Comparison of ENCODE assay signal across 8 cellular contexts in the genomic region with DNA sequence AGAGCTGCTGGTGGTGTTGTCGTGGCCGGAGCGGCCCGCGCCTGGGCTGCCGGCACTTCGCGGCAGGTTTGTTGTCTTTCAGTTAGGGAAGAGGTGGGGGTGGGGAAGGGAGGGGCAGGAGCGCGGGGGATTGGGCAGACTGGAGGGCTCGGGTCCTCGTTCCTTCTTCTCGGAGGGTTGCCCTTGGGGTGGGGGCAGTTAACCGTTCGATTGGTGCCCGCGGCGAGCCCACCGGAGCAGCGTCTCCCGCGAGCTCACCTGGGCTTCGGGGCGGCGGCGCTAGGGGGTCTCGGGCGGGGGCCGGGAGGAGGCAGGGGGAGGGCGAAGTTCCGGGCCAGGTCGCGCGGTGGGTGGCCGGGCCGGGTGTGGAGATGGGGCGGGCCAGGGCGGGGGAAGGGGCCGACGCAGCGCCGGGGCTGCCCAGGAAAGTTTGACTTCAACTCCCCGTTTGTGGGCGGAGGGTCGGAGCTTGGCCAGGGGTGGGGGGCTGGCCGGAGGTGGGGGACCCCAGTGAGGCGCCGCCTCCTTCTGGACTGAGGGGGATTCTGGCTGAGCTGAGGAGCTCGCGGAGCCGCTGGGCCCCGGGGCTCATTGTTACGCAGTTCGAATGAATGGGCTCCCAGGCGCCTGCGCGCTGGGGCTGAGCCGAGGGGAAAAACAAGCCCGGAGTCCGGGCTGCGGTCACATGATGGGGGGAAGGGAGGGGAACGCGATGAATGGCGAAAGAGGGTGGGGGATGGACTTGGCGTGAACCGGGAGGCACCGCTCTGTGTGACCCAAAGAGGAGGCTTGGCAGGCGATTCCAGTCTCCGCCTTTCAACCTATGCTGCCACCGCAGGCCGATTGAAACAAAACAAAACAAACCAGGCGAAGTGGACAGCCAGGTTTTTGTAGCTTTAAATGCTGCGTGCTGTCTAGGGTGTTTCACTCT. TPM values are rescaled to one million over a fixed set of nuclear protein-coding genes. Genes with fewer than 3 reads are reported as not detected.
DNase-seq lines count a peak whose midpoint lies in the region; ATAC-seq, FAIRE-seq and TF ChIP-seq lines count a peak whose summit lies in the region.

No MANE protein-coding gene starts in this region.

- peak; percentile 81 for FAIRE-seq in endothelial cell of umbilical vein (lab: Jason Lieb, UNC)

- H3K9me1 ChIP-seq in IMR-90 (ENCODE audit: insufficient read depth, low read length), result no peaks in the 10 kb centered on the region
- no peaks in the 10 kb centered on the region for H3K9me1 ChIP-seq in endothelial cell of umbilical vein (replicated peaks; ENCODE audit: control insufficient read depth, extremely low read depth, insufficient read depth, low read length)

- peak overlapping the region; percentile 98 to 100 (median 100) for H3K27ac Mint-ChIP-seq in CD4-positive, alpha-beta memory T cell
- peak overlapping the region; percentile 100 for H3K27ac Mint-ChIP-seq in mesothelial cell of epicardium

- H3K9me3 ChIP-seq in CD4-positive, alpha-beta memory T cell (ENCODE audit: control insufficient read depth in 1 of 2, low read length in 2 of 2), result no peaks in the 10 kb centered on the region
- H3K9me3 ChIP-seq in IMR-90 (ENCODE audit: control insufficient read depth, insufficient read depth, low read length) (no peaks in the 10 kb centered on the region), OCI-LY3 (ENCODE audit: insufficient read depth, low read length) (no peaks in the 10 kb centered on the region), endothelial cell of umbilical vein (replicated peaks; ENCODE audit: control insufficient read depth, insufficient read depth, low read length) (no peaks in the 10 kb centered on the region)

- in situ Hi-C loops in IMR-90 (cut with MboI; ENCODE audit: low sequenced_read_pairs), result no loop called here

- peaks cover 0 to 32% of the 10 kb centered on the region in 2 donors for H3K36me3 Mint-ChIP-seq in CD4-positive, alpha-beta memory T cell
- no peaks in the 10 kb centered on the region for H3K36me3 Mint-ChIP-seq in mesothelial cell of epicardium

- H2BK20ac ChIP-seq in IMR-90 (ENCODE audit: low read depth, low read length), result no peak overlapping the region

- H4K91ac ChIP-seq in IMR-90 (ENCODE audit: insufficient read depth, low read depth, low read length), result no peak overlapping the region; the same call in 1 of the 2 replicates

- peak overlapping the region; percentile 9; the same call in 1 of the 2 replicates for H2BK120ac ChIP-seq in IMR-90 (ENCODE audit: low read depth, low read length)

- dilution Hi-C loops in IMR-90 (cut with HindIII; ENCODE audit: low sequenced_read_pairs, unreplicated experiment) (no loop called here), endothelial cell of umbilical vein (cut with MboI; ENCODE audit: extremely low pct_ligation_motif_present, low sequenced_read_pairs) (no loop called here)

- peak overlapping the region; percentile 77 for H3K23ac ChIP-seq in IMR-90 (ENCODE audit: low read depth, low read length)

- TF ChIP-seq CTCF in IMR-90 (conservative IDR thresholded peaks at IDR 0.05; ENCODE audit: low read depth, low read length), result 0 out of 2 replicates have a peak, but pooled peaks have one; percentile 10
- no peak for TF ChIP-seq CTCF in OCI-LY3 (IDR thresholded peaks at IDR 0.05; ENCODE audit: low read depth, low read length)
- TF ChIP-seq CTCF in endothelial cell of umbilical vein (IDR thresholded peaks at IDR 0.05; ENCODE audit: extremely low read depth in 1 of 2, insufficient read depth in 1 of 2, low read depth in 1 of 2, low read length in 2 of 2), result peak in 1 of 2 donors; percentile 16
- no peak for TF ChIP-seq CTCF in mesothelial cell of epicardium (IDR thresholded peaks at IDR 0.05; ENCODE audit: unreplicated experiment)

- H3K18ac ChIP-seq in IMR-90 (ENCODE audit: low read depth, low read length), result peak overlapping the region; percentile 12

- H4K20me1 ChIP-seq in IMR-90 (ENCODE audit: insufficient read depth, low read length) (peaks cover 24% of the 10 kb centered on the region), OCI-LY3 (ENCODE audit: insufficient read depth, low read length) (peaks cover 30% of the 10 kb centered on the region), endothelial cell of umbilical vein (replicated peaks; ENCODE audit: control insufficient read depth, extremely low read depth, insufficient read depth, low read length) (peaks cover 9% of the 10 kb centered on the region)

- H3K36me3 ChIP-seq in CD4-positive, alpha-beta memory T cell (ENCODE audit: insufficient read depth, low read length), result no peaks in the 10 kb centered on the region
- H3K36me3 ChIP-seq in IMR-90 (ENCODE audit: control insufficient read depth, insufficient read depth, low read length) (peaks cover 3% of the 10 kb centered on the region), OCI-LY3 (replicated peaks; ENCODE audit: low read depth, low read length) (peaks cover 5% of the 10 kb centered on the region), endothelial cell of umbilical vein (ENCODE audit: control insufficient read depth in 2 of 2, extremely low read depth in 1 of 2, insufficient read depth in 2 of 2, low read length in 2 of 2) (no peaks in the 10 kb centered on the region)

- H2AK9ac ChIP-seq in IMR-90 (replicated peaks; ENCODE audit: low read depth, low read length, poor library complexity), result peak overlapping the region; percentile 97

- H3K27me3 ChIP-seq in CD4-positive, alpha-beta memory T cell (ENCODE audit: insufficient read depth, low read length), result no peaks in the 10 kb centered on the region
- H3K27me3 ChIP-seq in IMR-90 (ENCODE audit: control insufficient read depth, insufficient read depth, low read length), result no peaks in the 10 kb centered on the region
- H3K27me3 ChIP-seq in OCI-LY3 (ENCODE audit: low read depth, low read length), result no peaks in the 10 kb centered on the region
- no peaks in the 10 kb centered on the region for H3K27me3 ChIP-seq in endothelial cell of umbilical vein (ENCODE audit: control insufficient read depth in 2 of 2, insufficient read depth in 2 of 2, low read length in 2 of 2)

- DNase-seq in CD4-positive, alpha-beta memory T cell, result peak; percentile 81 to 91 (median 82)
- peak; percentile 96 for DNase-seq in IMR-90
- peak; percentile 70 for DNase-seq in activated T-cell treated with anti-CD3 and anti-CD28 coated beads for 1 hour (ENCODE audit: low read depth)
- DNase-seq in endothelial cell of umbilical vein (ENCODE audit: low read depth, low spot score), result peak; percentile 98
- peak; percentile 89 to 93 for DNase-seq in mesothelial cell of epicardium (ENCODE audit: low spot score in 2 of 2, unreplicated experiment in 2 of 2)
- DNase-seq in stimulated activated CD8-positive, alpha-beta memory T cell treated with anti-CD3 and anti-CD28 coated beads, Interleukin-15, amount 100 ng/mL, for 24 hours (ENCODE audit: low read depth), result peak; percentile 71

- peak; percentile 21 for ATAC-seq in GM21390 (IDR thresholded peaks at IDR 0.05; ENCODE audit: unreplicated experiment)
- peak; percentile 59 for ATAC-seq in IMR-90 (ENCODE audit: low read depth)

- H3K27ac ChIP-seq in CD4-positive, alpha-beta memory T cell (ENCODE audit: low read depth, low read length), result peak overlapping the region; percentile 100
- H3K27ac ChIP-seq in IMR-90 (ENCODE audit: insufficient read depth, low read length) (peak overlapping the region; percentile 70), OCI-LY3 (ENCODE audit: low read length) (peak overlapping the region; percentile 89), endothelial cell of umbilical vein (ENCODE audit: insufficient read depth, low read depth, low read length) (peak overlapping the region; percentile 92)

- peak overlapping the region; percentile 90 to 100 (median 97) for H3K4me3 Mint-ChIP-seq in CD4-positive, alpha-beta memory T cell
- H3K4me3 Mint-ChIP-seq in mesothelial cell of epicardium, result peak overlapping the region; percentile 97

- H3K9ac ChIP-seq in IMR-90 (ENCODE audit: low read depth, low read length) (peak overlapping the region; percentile 72), OCI-LY3 (ENCODE audit: low read length) (peak overlapping the region; percentile 75), endothelial cell of umbilical vein (replicated peaks; ENCODE audit: extremely low read depth, insufficient read depth, low read length) (peak overlapping the region; percentile 93)

- H3K4me3 ChIP-seq in CD4-positive, alpha-beta memory T cell (ENCODE audit: low read length in 2 of 2), result peak overlapping the region; percentile 77 to 84
- H3K4me3 ChIP-seq in IMR-90 (ENCODE audit: insufficient read depth, low read depth, low read length) (peak overlapping the region; percentile 67), OCI-LY3 (ENCODE audit: low read length) (peak overlapping the region; percentile 89), endothelial cell of umbilical vein (replicated peaks in 1 of 3; ENCODE audit: insufficient read depth in 1 of 3, low read depth in 1 of 3, low read length in 3 of 3) (peak overlapping the region; percentile 81 to 97 (median 93))

- H3K4me1 Mint-ChIP-seq in CD4-positive, alpha-beta memory T cell, result peaks cover 30 to 62% (median 46%) of the 10 kb centered on the region in 4 donors
- H3K4me1 Mint-ChIP-seq in mesothelial cell of epicardium, result peaks cover 31% of the 10 kb centered on the region

- TF ChIP-seq RAD21 in IMR-90 (IDR thresholded peaks at IDR 0.05; ENCODE audit: low read length), result peak; percentile 24; the same call in 1 of the 2 replicates

- H2AFZ ChIP-seq in IMR-90 (replicated peaks; ENCODE audit: low read length, poor library complexity) (peak overlapping the region; percentile 98), OCI-LY3 (ENCODE audit: low read depth, low read length) (0 out of 2 replicates have a peak overlapping the region, but pooled peaks have one; percentile 20), endothelial cell of umbilical vein (ENCODE audit: low read depth, low read length) (peak overlapping the region; percentile 44)

- peak overlapping the region; percentile 41 for H3K14ac ChIP-seq in IMR-90 (replicated peaks; ENCODE audit: low read depth, low read length)

- BruUV-seq in IMR-90 (replicated peaks; lab: Mats Ljungman, UMichigan), result no TSS peak
- BruUV-seq in endothelial cell of umbilical vein (replicated peaks; lab: Mats Ljungman, UMichigan), result no TSS peak

- H4K5ac ChIP-seq in IMR-90 (ENCODE audit: low read depth, low read length), result no peak overlapping the region

- H3K4ac ChIP-seq in IMR-90 (ENCODE audit: low read depth, low read length), result peak overlapping the region; percentile 71

- H3K4me1 ChIP-seq in CD4-positive, alpha-beta memory T cell (ENCODE audit: insufficient read depth, low read length), result peaks cover 53% of the 10 kb centered on the region
- H3K4me1 ChIP-seq in IMR-90 (ENCODE audit: control insufficient read depth, insufficient read depth, low read length), result peaks cover under 1% of the 10 kb centered on the region; the same call in 1 of the 2 replicates
- peaks cover 36% of the 10 kb centered on the region for H3K4me1 ChIP-seq in OCI-LY3 (ENCODE audit: low read length)
- H3K4me1 ChIP-seq in endothelial cell of umbilical vein (ENCODE audit: control insufficient read depth, extremely low read depth, insufficient read depth, low read length), result peaks cover 31% of the 10 kb centered on the region

- POLR2A ChIA-PET in CD4-positive, alpha-beta memory T cell (lab: Charles Lee; ENCODE audit: partially characterized antibody), result interaction anchor here (0.7 to 4.8 kb wide), 40 partner anchors 11 to 1901 kb away, joined by 3 to 86 read pairs (median 5); a partner anchor contains a TSS
- POLR2A ChIA-PET in IMR-90 (lab: Charles Lee; ENCODE audit: unreplicated experiment), result interaction anchor here (1.3 kb wide), 1 partner anchor 11 kb away, joined by 8 read pairs; no protein-coding TSS in a partner anchor
- POLR2A ChIA-PET in endothelial cell of umbilical vein (lab: Charles Lee), result interaction anchor here (0.5 to 1.7 kb wide), 15 partner anchors 8 to 707 kb away, joined by 3 to 13 read pairs (median 5); no protein-coding TSS in a partner anchor

- CTCF ChIA-PET in CD4-positive, alpha-beta memory T cell (lab: Charles Lee; ENCODE audit: partially characterized antibody), result interaction anchor here (0.8 to 3.7 kb wide), 8 partner anchors 11 to 711 kb away, joined by 3 to 56 read pairs (median 6); a partner anchor contains a TSS
- CTCF ChIA-PET in IMR-90 (lab: Yijun Ruan, JAX), result interaction anchor here (0.9 kb wide), 1 partner anchor 10 kb away, joined by 3 read pairs; no protein-coding TSS in a partner anchor
- CTCF ChIA-PET in endothelial cell of umbilical vein (lab: Charles Lee), result interaction anchor here (0.7 to 3.1 kb wide), 14 partner anchors 11 to 993 kb away, joined by 3 to 21 read pairs (median 4); no protein-coding TSS in a partner anchor

- peak overlapping the region in 1 of 2 experiments; percentile 70; a peak in 1 of 4 replicates for H4K8ac ChIP-seq in IMR-90 (ENCODE audit: low read depth in 2 of 2, low read length in 2 of 2)

- H3K9me3 Mint-ChIP-seq in CD4-positive, alpha-beta memory T cell, result no peaks in the 10 kb centered on the region
- H3K9me3 Mint-ChIP-seq in mesothelial cell of epicardium, result no peaks in the 10 kb centered on the region

- peak overlapping the region; percentile 79 for H2BK5ac ChIP-seq in IMR-90 (ENCODE audit: low read depth, low read length, poor library complexity, severe bottlenecking)

- H2BK15ac ChIP-seq in IMR-90 (ENCODE audit: low read depth, low read length), result peak overlapping the region; percentile 8; the same call in 1 of the 3 replicates

- H3K4me2 ChIP-seq in IMR-90 (ENCODE audit: low read depth, low read length) (peak overlapping the region; percentile 85), OCI-LY3 (ENCODE audit: low read length) (peak overlapping the region; percentile 74), endothelial cell of umbilical vein (ENCODE audit: insufficient read depth, low read length) (peak overlapping the region; percentile 91)

- peak; percentile 71 for TF ChIP-seq POLR2A in IMR-90 (IDR thresholded peaks at IDR 0.05; ENCODE audit: low read depth, low read length)
- TF ChIP-seq POLR2A in endothelial cell of umbilical vein (IDR thresholded peaks at IDR 0.05; ENCODE audit: low read depth, low read length), result peak; percentile 72

- H3K79me2 ChIP-seq in OCI-LY3 (ENCODE audit: low read length), result peaks cover 45% of the 10 kb centered on the region
- H3K79me2 ChIP-seq in endothelial cell of umbilical vein (ENCODE audit: control insufficient read depth, insufficient read depth, low read length), result peaks cover 44% of the 10 kb centered on the region

- WGBS in IMR-90 (ENCODE audit: extremely low coverage in 2 of 2, insufficient read length in 1 of 2), 2 experiments, result 0% methylated on average over 8 of the region's 73 CpGs; no CpG with 5 or more reads in 1 of the 2 experiments

- intact Hi-C loops in CD4-positive, alpha-beta memory T cell (cut with micrococcal nuclease), result loop anchor here (1.0 to 10.0 kb wide), 6 partner anchors 11 to 1399 kb away; a partner anchor contains a TSS
- intact Hi-C loops in IMR-90 (cut with micrococcal nuclease) (loop anchor here (5.0 kb wide), 1 partner anchor 377 kb away; no protein-coding TSS in a partner anchor), endothelial cell of umbilical vein (cut with micrococcal nuclease) (loop anchor here (1.0 to 10.0 kb wide), 4 partner anchors 222 to 635 kb away; no protein-coding TSS in a partner anchor)

- H3K79me1 ChIP-seq in IMR-90 (ENCODE audit: low read depth in 1 of 2, low read length in 2 of 2), result peaks cover 4 to 35% of the 10 kb centered on the region in 2 experiments

- peaks cover 1 to 3% of the 10 kb centered on the region in 2 donors for H3K27me3 Mint-ChIP-seq in CD4-positive, alpha-beta memory T cell
- H3K27me3 Mint-ChIP-seq in mesothelial cell of epicardium (ENCODE audit: low read depth), result no peaks in the 10 kb centered on the region

- no peak overlapping the region for H2AK5ac ChIP-seq in IMR-90 (ENCODE audit: low read depth, low read length)

- H3K56ac ChIP-seq in IMR-90 (ENCODE audit: extremely low read depth, insufficient read depth, low read length), result peak overlapping the region; percentile 16; the same call in 1 of the 2 replicates

RNA-seq across cellular contexts. Expression of a gene that starts 0.6 kb away (rescaled TPM):
- total RNA-seq in CD4-positive, alpha-beta memory T cell, result 100 to 1,000 TPM; 111 to 116 TPM
- 10 to 100 TPM; 71.6 to 98.2 TPM for polyA plus RNA-seq in CD4-positive, alpha-beta memory T cell
- total RNA-seq in IMR-90 (2012; rRNA removed) (69.9 and 70.0 TPM in 2 replicates), endothelial cell of umbilical vein (50.1 and 63.4 TPM in 2 replicates), mesothelial cell of epicardium (67.5 to 76.0 TPM (median 69.8 TPM) in 3 replicates)
- polyA plus RNA-seq in IMR-90 (2012; rRNA removed) (19.0 and 27.1 TPM in 2 replicates), endothelial cell of umbilical vein (43.4 and 49.6 TPM in 2 replicates)
- polyA plus RNA-seq in IMR-90 (2012; cell fraction: cytosol; rRNA removed), result 7.8 and 10.8 TPM in 2 replicates
- polyA plus RNA-seq in IMR-90 (2012; cell fraction: nucleus; rRNA removed; ENCODE audit: low replicate concordance), result 11.3 and 41.1 TPM in 2 replicates
- polyA plus RNA-seq in endothelial cell of umbilical vein (2011; cell fraction: cytosol; rRNA removed), result 38.4 and 44.4 TPM in 2 replicates
- 105 and 106 TPM in 2 replicates for polyA plus RNA-seq in endothelial cell of umbilical vein (2011; cell fraction: nucleus; rRNA removed)
- polyA plus RNA-seq in endothelial cell of umbilical vein (2012), result 47.9 and 76.6 TPM in 2 replicates
- polyA minus RNA-seq in endothelial cell of umbilical vein, result 122 and 136 TPM in 2 replicates
- polyA minus RNA-seq in endothelial cell of umbilical vein (2011; cell fraction: cytosol; rRNA and poly(A)+ RNA removed), result 21.4 TPM
- 193 and 248 TPM in 2 replicates for polyA minus RNA-seq in endothelial cell of umbilical vein (2011; cell fraction: nucleus; rRNA and poly(A)+ RNA removed)

Comparison
In these comparisons a context has a peak if more than half of its experiments do, and no peak if none do; other contexts are left out.
1. Peak in every context shown above with its lines: DNase-seq, ATAC-seq, H3K4me3 ChIP-seq and H3K27ac ChIP-seq.
2. H2AFZ ChIP-seq: peak in every context shown above with its lines; median percentile 98 in IMR-90; 44 in endothelial cell of umbilical vein; 20 in OCI-LY3.